19 cellular contexts compared by ENCODE assay signal in genomic region chr20:11108102-11108842, GRCh38.
DNase-seq lines count a peak whose midpoint lies in the region; ATAC-seq, FAIRE-seq and TF ChIP-seq lines count a peak whose summit lies in the region.
"Had no signal": no experiment of that assay in that cellular context is flagged by ENCODE, and none has a peak within 500 bp of the region (broad histone marks: within the 10 kb centered on the region; RNA-seq: fewer than 3 reads in every experiment).

No MANE protein-coding gene starts in this region.

- no peak overlapping the region for H3K9ac ChIP-seq in H1 (replicated peaks in 1 of 4; ENCODE audit: extremely low read depth in 1 of 4, low read depth in 3 of 4, low read length in 3 of 4)

- no peak overlapping the region for H3K14ac ChIP-seq in H1 (ENCODE audit: insufficient read length)

- H3K4me3 ChIP-seq in RWPE2 (ENCODE audit: severe bottlenecking), result no peak overlapping the region
- H3K4me3 ChIP-seq in H1 (ENCODE audit: extremely low read depth in 1 of 4, insufficient read depth in 2 of 4, low read depth in 3 of 4, low read length in 4 of 4), result no peak overlapping the region
- H3K4me3 ChIP-seq in heart right ventricle, result no peak overlapping the region
- H3K4me3 ChIP-seq in gastrocnemius medialis, result no peak overlapping the region
- H3K4me3 ChIP-seq: right lobe of liver, suprapubic skin had no signal

- no peak overlapping the region for H2BK5ac ChIP-seq in H1 (ENCODE audit: low read depth, low read length)

- TF ChIP-seq CTCF in RWPE2 (IDR thresholded peaks at IDR 0.05; ENCODE audit: poor library complexity, severe bottlenecking), result no peak
- TF ChIP-seq CTCF in H1 (IDR thresholded peaks at IDR 0.05; ENCODE audit: control extremely low read depth in 1 of 3, insufficient read depth in 1 of 3, low read depth in 1 of 3, low read length in 3 of 3), result no peak
- no peak for TF ChIP-seq CTCF in heart right ventricle (IDR thresholded peaks at IDR 0.05)
- no peak for TF ChIP-seq CTCF in gastrocnemius medialis (IDR thresholded peaks at IDR 0.05 in 4 of 5, conservative IDR thresholded peaks at IDR 0.05 in 1 of 5)

- POLR2A ChIA-PET in H1 (lab: Charles Lee; ENCODE audit: partially characterized antibody), result no interaction called here

- no peaks in the 10 kb centered on the region for H3K79me1 ChIP-seq in H1 (ENCODE audit: low read depth, low read length)

- ATAC-seq in RWPE2 (ENCODE audit: low read depth), result peak; percentile 59; the same call in 2 of the 3 replicates
- peak; percentile 88 to 99 (median 98) for ATAC-seq in heart right ventricle
- ATAC-seq in gastrocnemius medialis, result peak; percentile 97 to 98
- ATAC-seq in HG03280 (IDR thresholded peaks at IDR 0.05; ENCODE audit: unreplicated experiment), result no peak
- ATAC-seq: PC-3, right lobe of liver had no signal

- no peak overlapping the region for H2AFZ ChIP-seq in H1 (ENCODE audit: low read length)

- DNase-seq in RWPE2 (ENCODE audit: low spot score) (no peak), H1 (ENCODE audit: low read depth in 1 of 2, low spot score in 2 of 2) (no peak), heart right ventricle (peak; percentile 15 to 64), gastrocnemius medialis (peak; percentile 8 to 25), T1000 (lab: John Stamatoyannopoulos, UW) (no peak), NCI-H146 treated with DMSO at 0.1 percent for 48 hours (lab: John Stamatoyannopoulos, UW; ENCODE audit: unreplicated experiment) (no peak)
- no peak for DNase-seq in activated CD4-positive, CD25-positive, alpha-beta regulatory T cell treated with anti-CD3 and anti-CD28 coated beads, Interleukin-2, amount 50 U/mL, for 72 hours
- DNase-seq: H7; islet precursor cell; MM.1S; NCI-H1930; PC-3; right lobe of liver; stimulated activated CD4-positive, alpha-beta T cell treated with anti-CD3 and anti-CD28 coated beads, Interleukin-2, amount 100 ng/mL, for 48 hours had no signal

- H3K27ac ChIP-seq in RWPE2 (ENCODE audit: poor library complexity, severe bottlenecking) (no peak overlapping the region), H1 (ENCODE audit: low read depth, low read length) (no peak overlapping the region), heart right ventricle (peak overlapping the region in 6 of 10 donors; percentile 26 to 67 (median 60)), gastrocnemius medialis (peak overlapping the region in 2 of 4 donors; percentile 2 to 45)
- H3K27ac ChIP-seq: neutrophil, right lobe of liver, suprapubic skin, VCaP had no signal

- H3K4me1 ChIP-seq in RWPE2 (ENCODE audit: insufficient read depth, poor library complexity, severe bottlenecking), result peaks cover 21% of the 10 kb centered on the region
- peaks cover 0 to 3% (median 0%) of the 10 kb centered on the region in 4 experiments; a peak in 2 of 7 replicates for H3K4me1 ChIP-seq in H1 (replicated peaks in 1 of 4; ENCODE audit: control insufficient read depth in 3 of 4, insufficient read depth in 4 of 4, low read length in 3 of 4)
- H3K4me1 ChIP-seq in heart right ventricle, result peaks cover 0 to 25% (median 11%) of the 10 kb centered on the region in 9 donors
- peaks cover 6 to 11% of the 10 kb centered on the region in 2 donors for H3K4me1 ChIP-seq in gastrocnemius medialis
- H3K4me1 ChIP-seq: right lobe of liver, suprapubic skin had no signal

- no peak overlapping the region for H2BK20ac ChIP-seq in H1 (ENCODE audit: low read length)

- CTCF ChIA-PET in H1 (lab: Charles Lee; ENCODE audit: partially characterized antibody), result interaction anchor here (1.1 kb wide), 1 partner anchor 17 kb away, joined by 3 read pairs; no protein-coding TSS in a partner anchor

- TF ChIP-seq RAD21 in H1 (IDR thresholded peaks at IDR 0.05 in 1 of 2, conservative IDR thresholded peaks at IDR 0.05 in 1 of 2; ENCODE audit: low read depth in 2 of 2, low read length in 2 of 2), result no peak

- peak; percentile 70 for FAIRE-seq in H1 (lab: Jason Lieb, UNC)
- FAIRE-seq: G401.6 had no signal

- no peak for TF ChIP-seq EP300 in H1 (IDR thresholded peaks at IDR 0.05; ENCODE audit: borderline replicate concordance in 1 of 2, low read depth in 2 of 2, low read length in 2 of 2)

- H2BK120ac ChIP-seq in H1 (replicated peaks; ENCODE audit: low read depth, low read length), result no peak overlapping the region

- no peak overlapping the region for H4K91ac ChIP-seq in H1 (replicated peaks; ENCODE audit: insufficient read length, low read length)

- no peak overlapping the region for H3K4me2 ChIP-seq in H1 (ENCODE audit: insufficient read depth in 1 of 2, low read depth in 2 of 2, low read length in 2 of 2)

- H3K79me2 ChIP-seq in H1 (ENCODE audit: control insufficient read depth in 1 of 2, insufficient read depth in 2 of 2, low read length in 2 of 2), result no peaks in the 10 kb centered on the region

- no peak overlapping the region for H3K56ac ChIP-seq in H1 (replicated peaks; ENCODE audit: insufficient read length, low read depth, low read length)

- no peak overlapping the region for H3K23ac ChIP-seq in H1 (ENCODE audit: insufficient read length)

- H3K27me3 ChIP-seq in RWPE2 (ENCODE audit: insufficient read depth, poor library complexity, severe bottlenecking) (no peaks in the 10 kb centered on the region), H1 (replicated peaks in 1 of 4; ENCODE audit: control insufficient read depth in 3 of 4, extremely low read depth in 1 of 4, insufficient read depth in 3 of 4, low read length in 3 of 4) (peaks cover 0 to 1% (median 0%) of the 10 kb centered on the region in 4 experiments; a peak in 1 of 7 replicates), heart right ventricle (no peaks in the 10 kb centered on the region), gastrocnemius medialis (no peaks in the 10 kb centered on the region)
- H3K27me3 ChIP-seq: neutrophil, right lobe of liver, suprapubic skin had no signal

- no peaks in the 10 kb centered on the region for H3K36me3 ChIP-seq in RWPE2 (ENCODE audit: low read depth)
- no peaks in the 10 kb centered on the region for H3K36me3 ChIP-seq in H1 (ENCODE audit: control insufficient read depth in 2 of 4, insufficient read depth in 4 of 4, low read length in 3 of 4)
- H3K36me3 ChIP-seq in heart right ventricle, result no peaks in the 10 kb centered on the region
- H3K36me3 ChIP-seq in gastrocnemius medialis, result no peaks in the 10 kb centered on the region
- H3K36me3 ChIP-seq: neutrophil, right lobe of liver, suprapubic skin had no signal

- no peak overlapping the region for H3K18ac ChIP-seq in H1 (ENCODE audit: extremely low read depth, low read length)

- no peak overlapping the region for H2AK5ac ChIP-seq in H1 (ENCODE audit: low read depth, low read length)

- H2BK12ac ChIP-seq in H1 (ENCODE audit: low read depth, low read length), result no peak overlapping the region

- H3K4ac ChIP-seq in H1 (replicated peaks; ENCODE audit: insufficient read length, low read depth, low read length), result no peak overlapping the region

- H4K5ac ChIP-seq in H1 (ENCODE audit: insufficient read length, low read depth, low read length), result no peak overlapping the region

- no peaks in the 10 kb centered on the region for H4K20me1 ChIP-seq in H1 (replicated peaks in 1 of 2; ENCODE audit: control insufficient read depth in 1 of 2, insufficient read depth in 2 of 2, low read length in 2 of 2)

- H4K8ac ChIP-seq in H1 (ENCODE audit: extremely low read depth, insufficient read depth, low read length), result no peak overlapping the region

- H3K23me2 ChIP-seq in H1 (ENCODE audit: low read depth, low read length), result no peaks in the 10 kb centered on the region

- H3K9me3 ChIP-seq in RWPE2 (ENCODE audit: severe bottlenecking) (no peaks in the 10 kb centered on the region), H1 (ENCODE audit: insufficient read depth in 2 of 2, low read depth in 1 of 2, low read length in 1 of 2) (no peaks in the 10 kb centered on the region), heart right ventricle (no peaks in the 10 kb centered on the region), gastrocnemius medialis (no peaks in the 10 kb centered on the region)
- H3K9me3 ChIP-seq: neutrophil, right lobe of liver, suprapubic skin had no signal

- intact Hi-C loops in heart right ventricle (cut with DNase I), result loop anchor here in 2 of 10 donors (5.0 kb wide), 2 partner anchors 41 to 89 kb away; no protein-coding TSS in a partner anchor
- intact Hi-C loops in gastrocnemius medialis (cut with DNase I; ENCODE audit: low total_unique reads), result loop anchor here (5.0 kb wide), 1 partner anchor 131 kb away; no protein-coding TSS in a partner anchor

- TF ChIP-seq POLR2A in H1 (IDR thresholded peaks at IDR 0.05; ENCODE audit: control extremely low read depth in 1 of 2, low read depth in 2 of 2, low read length in 2 of 2), result no peak
- TF ChIP-seq POLR2A in gastrocnemius medialis (IDR thresholded peaks at IDR 0.05), result no peak

- in situ Hi-C loops in gastrocnemius medialis (cut with MboI; ENCODE audit: low sequenced_read_pairs in 4 of 4), result no loop called here

- WGBS in H1 (ENCODE audit: extremely low coverage in 1 of 2, insufficient coverage in 1 of 2, insufficient read length in 1 of 2, insufficient replicate concordance in 2 of 2, low coverage in 1 of 2, low lambda C conversion rate in 2 of 2, missing lambda C conversion rate in 1 of 2), 2 experiments, result 57% methylated on average over 4 of the region's 4 CpGs; no CpG with 5 or more reads in 1 of the 2 experiments
- 34% methylated on average over 4 of the region's 4 CpGs for WGBS in heart right ventricle, 2 donors

- no peak overlapping the region for H2BK15ac ChIP-seq in H1 (ENCODE audit: low read length)

TF ChIP-seq in H1, 55 proteins besides CTCF, POLR2A, EP300 and RAD21 (continues in another document):
- TF ChIP-seq KDM1A (IDR thresholded peaks at IDR 0.05; ENCODE audit: borderline replicate concordance, low read length), result no peak
- TF ChIP-seq CHD2 (IDR thresholded peaks at IDR 0.05; ENCODE audit: low read length), result no peak
- no peak for TF ChIP-seq PHF8 (conservative IDR thresholded peaks at IDR 0.05; ENCODE audit: low read depth, low read length)
- TF ChIP-seq FOSL1 (IDR thresholded peaks at IDR 0.05; ENCODE audit: insufficient read depth, low read depth, low read length), result no peak
- TF ChIP-seq RFX5 (IDR thresholded peaks at IDR 0.05; ENCODE audit: borderline replicate concordance, low read depth, low read length), result no peak
- TF ChIP-seq SP2 (IDR thresholded peaks at IDR 0.05; ENCODE audit: low read length), result no peak

Comparison
In these comparisons a context has a peak if more than half of its experiments do, and no peak if none do; other contexts are left out.
1. DNase-seq: peak in heart right ventricle (2 of 2) and gastrocnemius medialis (2 of 2); none in RWPE2 (single experiment), H1 (0 of 2), T1000 (single experiment), activated CD4-positive, CD25-positive, alpha-beta regulatory T cell treated with anti-CD3 and anti-CD28 coated beads, Interleukin-2, amount 50 U/mL, for 72 hours (single experiment) and NCI-H146 treated with DMSO at 0.1 percent for 48 hours (single experiment).
2. H3K27ac ChIP-seq: peak in heart right ventricle (6 of 10); none in RWPE2 (single experiment) and H1 (single experiment).